Comparison of ENCODE assay signal across 1 cellular context in the genomic region with DNA sequence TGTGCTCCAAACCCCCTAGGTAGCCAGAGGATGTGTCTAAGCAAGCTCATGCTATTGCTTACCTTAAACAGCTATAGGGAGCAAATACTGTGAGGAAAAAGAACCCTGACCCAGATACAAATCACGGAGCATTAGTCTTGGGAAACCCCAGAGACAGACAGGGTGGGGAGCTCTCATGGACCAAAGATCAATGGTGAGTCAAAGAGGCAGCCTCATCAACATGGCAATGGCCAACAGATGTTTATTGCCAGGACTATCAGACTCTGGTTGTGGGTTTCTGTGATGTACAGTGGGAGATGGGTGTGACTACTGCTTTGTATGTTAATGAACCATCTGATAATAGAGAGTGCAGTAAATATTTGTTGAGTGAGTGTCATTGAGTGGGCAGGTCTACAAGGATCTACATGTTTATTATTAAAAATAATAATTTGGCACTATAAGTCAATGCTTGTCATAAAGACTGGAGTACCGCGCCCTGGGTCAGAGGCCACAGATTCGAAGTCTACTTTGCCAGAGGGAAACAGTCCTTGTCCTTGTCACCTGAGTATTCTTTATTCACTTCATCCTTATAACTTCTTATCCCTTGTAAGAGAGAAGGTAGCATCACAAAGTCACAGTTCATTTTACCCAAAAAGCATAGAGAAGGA.
TF ChIP-seq lines count a peak whose summit lies in the region.

No MANE protein-coding gene starts in this region.

TF ChIP-seq in GM23338, 12 proteins besides CTCF, POLR2A, EP300 and RAD21 (continued from another document):
- TF ChIP-seq, protein P1, sequence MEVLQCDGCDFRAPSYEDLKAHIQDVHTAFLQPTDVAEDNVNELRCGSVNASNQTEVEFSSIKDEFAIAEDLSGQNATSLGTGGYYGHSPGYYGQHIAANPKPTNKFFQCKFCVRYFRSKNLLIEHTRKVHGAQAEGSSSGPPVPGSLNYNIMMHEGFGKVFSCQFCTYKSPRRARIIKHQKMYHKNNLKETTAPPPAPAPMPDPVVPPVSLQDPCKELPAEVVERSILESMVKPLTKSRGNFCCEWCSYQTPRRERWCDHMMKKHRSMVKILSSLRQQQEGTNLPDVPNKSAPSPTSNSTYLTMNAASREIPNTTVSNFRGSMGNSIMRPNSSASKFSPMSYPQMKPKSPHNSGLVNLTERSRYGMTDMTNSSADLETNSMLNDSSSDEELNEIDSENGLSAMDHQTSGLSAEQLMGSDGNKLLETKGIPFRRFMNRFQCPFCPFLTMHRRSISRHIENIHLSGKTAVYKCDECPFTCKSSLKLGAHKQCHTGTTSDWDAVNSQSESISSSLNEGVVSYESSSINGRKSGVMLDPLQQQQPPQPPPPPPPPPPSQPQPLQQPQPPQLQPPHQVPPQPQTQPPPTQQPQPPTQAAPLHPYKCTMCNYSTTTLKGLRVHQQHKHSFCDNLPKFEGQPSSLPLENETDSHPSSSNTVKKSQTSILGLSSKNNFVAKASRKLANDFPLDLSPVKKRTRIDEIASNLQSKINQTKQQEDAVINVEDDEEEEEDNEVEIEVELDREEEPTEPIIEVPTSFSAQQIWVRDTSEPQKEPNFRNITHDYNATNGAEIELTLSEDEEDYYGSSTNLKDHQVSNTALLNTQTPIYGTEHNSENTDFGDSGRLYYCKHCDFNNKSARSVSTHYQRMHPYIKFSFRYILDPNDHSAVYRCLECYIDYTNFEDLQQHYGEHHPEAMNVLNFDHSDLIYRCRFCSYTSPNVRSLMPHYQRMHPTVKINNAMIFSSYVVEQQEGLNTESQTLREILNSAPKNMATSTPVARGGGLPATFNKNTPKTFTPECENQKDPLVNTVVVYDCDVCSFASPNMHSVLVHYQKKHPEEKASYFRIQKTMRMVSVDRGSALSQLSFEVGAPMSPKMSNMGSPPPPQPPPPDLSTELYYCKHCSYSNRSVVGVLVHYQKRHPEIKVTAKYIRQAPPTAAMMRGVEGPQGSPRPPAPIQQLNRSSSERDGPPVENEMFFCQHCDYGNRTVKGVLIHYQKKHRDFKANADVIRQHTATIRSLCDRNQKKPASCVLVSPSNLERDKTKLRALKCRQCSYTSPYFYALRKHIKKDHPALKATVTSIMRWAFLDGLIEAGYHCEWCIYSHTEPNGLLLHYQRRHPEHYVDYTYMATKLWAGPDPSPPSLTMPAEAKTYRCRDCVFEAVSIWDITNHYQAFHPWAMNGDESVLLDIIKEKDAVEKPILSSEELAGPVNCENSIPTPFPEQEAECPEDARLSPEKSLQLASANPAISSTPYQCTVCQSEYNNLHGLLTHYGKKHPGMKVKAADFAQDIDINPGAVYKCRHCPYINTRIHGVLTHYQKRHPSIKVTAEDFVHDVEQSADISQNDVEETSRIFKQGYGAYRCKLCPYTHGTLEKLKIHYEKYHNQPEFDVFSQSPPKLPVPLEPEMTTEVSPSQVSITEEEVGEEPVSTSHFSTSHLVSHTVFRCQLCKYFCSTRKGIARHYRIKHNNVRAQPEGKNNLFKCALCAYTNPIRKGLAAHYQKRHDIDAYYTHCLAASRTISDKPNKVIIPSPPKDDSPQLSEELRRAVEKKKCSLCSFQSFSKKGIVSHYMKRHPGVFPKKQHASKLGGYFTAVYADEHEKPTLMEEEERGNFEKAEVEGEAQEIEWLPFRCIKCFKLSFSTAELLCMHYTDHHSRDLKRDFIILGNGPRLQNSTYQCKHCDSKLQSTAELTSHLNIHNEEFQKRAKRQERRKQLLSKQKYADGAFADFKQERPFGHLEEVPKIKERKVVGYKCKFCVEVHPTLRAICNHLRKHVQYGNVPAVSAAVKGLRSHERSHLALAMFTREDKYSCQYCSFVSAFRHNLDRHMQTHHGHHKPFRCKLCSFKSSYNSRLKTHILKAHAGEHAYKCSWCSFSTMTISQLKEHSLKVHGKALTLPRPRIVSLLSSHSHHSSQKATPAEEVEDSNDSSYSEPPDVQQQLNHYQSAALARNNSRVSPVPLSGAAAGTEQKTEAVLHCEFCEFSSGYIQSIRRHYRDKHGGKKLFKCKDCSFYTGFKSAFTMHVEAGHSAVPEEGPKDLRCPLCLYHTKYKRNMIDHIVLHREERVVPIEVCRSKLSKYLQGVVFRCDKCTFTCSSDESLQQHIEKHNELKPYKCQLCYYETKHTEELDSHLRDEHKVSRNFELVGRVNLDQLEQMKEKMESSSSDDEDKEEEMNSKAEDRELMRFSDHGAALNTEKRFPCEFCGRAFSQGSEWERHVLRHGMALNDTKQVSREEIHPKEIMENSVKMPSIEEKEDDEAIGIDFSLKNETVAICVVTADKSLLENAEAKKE (CRISPR knock-in tag; IDR thresholded peaks at IDR 0.05) = no peak
- TF ChIP-seq ZNF331 (CRISPR knock-in tag; IDR thresholded peaks at IDR 0.05; ENCODE audit: low read depth) (no peak), CREB1 (CRISPR knock-in tag; IDR thresholded peaks at IDR 0.05; ENCODE audit: low read depth) (no peak), EZH2phosphoT487 (IDR thresholded peaks at IDR 0.05; ENCODE audit: unreplicated experiment) (no peak), EZH2 (IDR thresholded peaks at IDR 0.05; ENCODE audit: low read depth, unreplicated experiment) (no peak), STAT1 (IDR thresholded peaks at IDR 0.05; ENCODE audit: unreplicated experiment) (no peak), NANOG (IDR thresholded peaks at IDR 0.05; ENCODE audit: borderline replicate concordance) (no peak), ZNF114 (CRISPR knock-in tag; IDR thresholded peaks at IDR 0.05) (no peak), JUNB (IDR thresholded peaks at IDR 0.05; ENCODE audit: unreplicated experiment) (no peak)
- TF ChIP-seq, protein P2, sequence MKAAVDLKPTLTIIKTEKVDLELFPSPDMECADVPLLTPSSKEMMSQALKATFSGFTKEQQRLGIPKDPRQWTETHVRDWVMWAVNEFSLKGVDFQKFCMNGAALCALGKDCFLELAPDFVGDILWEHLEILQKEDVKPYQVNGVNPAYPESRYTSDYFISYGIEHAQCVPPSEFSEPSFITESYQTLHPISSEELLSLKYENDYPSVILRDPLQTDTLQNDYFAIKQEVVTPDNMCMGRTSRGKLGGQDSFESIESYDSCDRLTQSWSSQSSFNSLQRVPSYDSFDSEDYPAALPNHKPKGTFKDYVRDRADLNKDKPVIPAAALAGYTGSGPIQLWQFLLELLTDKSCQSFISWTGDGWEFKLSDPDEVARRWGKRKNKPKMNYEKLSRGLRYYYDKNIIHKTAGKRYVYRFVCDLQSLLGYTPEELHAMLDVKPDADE (IDR thresholded peaks at IDR 0.05) = no peak
- TF ChIP-seq, protein P3, sequence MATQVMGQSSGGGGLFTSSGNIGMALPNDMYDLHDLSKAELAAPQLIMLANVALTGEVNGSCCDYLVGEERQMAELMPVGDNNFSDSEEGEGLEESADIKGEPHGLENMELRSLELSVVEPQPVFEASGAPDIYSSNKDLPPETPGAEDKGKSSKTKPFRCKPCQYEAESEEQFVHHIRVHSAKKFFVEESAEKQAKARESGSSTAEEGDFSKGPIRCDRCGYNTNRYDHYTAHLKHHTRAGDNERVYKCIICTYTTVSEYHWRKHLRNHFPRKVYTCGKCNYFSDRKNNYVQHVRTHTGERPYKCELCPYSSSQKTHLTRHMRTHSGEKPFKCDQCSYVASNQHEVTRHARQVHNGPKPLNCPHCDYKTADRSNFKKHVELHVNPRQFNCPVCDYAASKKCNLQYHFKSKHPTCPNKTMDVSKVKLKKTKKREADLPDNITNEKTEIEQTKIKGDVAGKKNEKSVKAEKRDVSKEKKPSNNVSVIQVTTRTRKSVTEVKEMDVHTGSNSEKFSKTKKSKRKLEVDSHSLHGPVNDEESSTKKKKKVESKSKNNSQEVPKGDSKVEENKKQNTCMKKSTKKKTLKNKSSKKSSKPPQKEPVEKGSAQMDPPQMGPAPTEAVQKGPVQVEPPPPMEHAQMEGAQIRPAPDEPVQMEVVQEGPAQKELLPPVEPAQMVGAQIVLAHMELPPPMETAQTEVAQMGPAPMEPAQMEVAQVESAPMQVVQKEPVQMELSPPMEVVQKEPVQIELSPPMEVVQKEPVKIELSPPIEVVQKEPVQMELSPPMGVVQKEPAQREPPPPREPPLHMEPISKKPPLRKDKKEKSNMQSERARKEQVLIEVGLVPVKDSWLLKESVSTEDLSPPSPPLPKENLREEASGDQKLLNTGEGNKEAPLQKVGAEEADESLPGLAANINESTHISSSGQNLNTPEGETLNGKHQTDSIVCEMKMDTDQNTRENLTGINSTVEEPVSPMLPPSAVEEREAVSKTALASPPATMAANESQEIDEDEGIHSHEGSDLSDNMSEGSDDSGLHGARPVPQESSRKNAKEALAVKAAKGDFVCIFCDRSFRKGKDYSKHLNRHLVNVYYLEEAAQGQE (IDR thresholded peaks at IDR 0.05; ENCODE audit: unreplicated experiment) = no peak
